ENCODE assay signal across 8 cellular contexts in genomic region chr4:15682790-15683495, GRCh38. TPM values are rescaled to one million over a fixed set of nuclear protein-coding genes. Genes with fewer than 3 reads are reported as not detected.
A peak's percentile ranks its signal among the peaks of the same experiment; 100 is the strongest.
DNase-seq lines count a peak whose midpoint lies in the region; ATAC-seq and TF ChIP-seq lines count a peak whose summit lies in the region.

No MANE protein-coding gene starts in this region.

- H3K36me3 Mint-ChIP-seq in endothelial cell (ENCODE audit: low read depth, unreplicated experiment) (peaks cover 12% of the 10 kb centered on the region), progenitor cell of endocrine pancreas (ENCODE audit: insufficient read depth) (peaks cover 16% of the 10 kb centered on the region)

- H4K20me1 ChIP-seq in OCI-LY1 (ENCODE audit: insufficient read depth, low read length), result no peaks in the 10 kb centered on the region

- no peaks in the 10 kb centered on the region for H3K9me3 Mint-ChIP-seq in endothelial cell (ENCODE audit: unreplicated experiment)
- no peaks in the 10 kb centered on the region for H3K9me3 Mint-ChIP-seq in progenitor cell of endocrine pancreas (ENCODE audit: low read depth)

- H3K4me3 ChIP-seq in GM08714 (ENCODE audit: low read length), result peak overlapping the region; percentile 94; the same call in 1 of the 2 replicates
- peak overlapping the region; percentile 99 for H3K4me3 ChIP-seq in OCI-LY1 (ENCODE audit: low read depth, low read length, poor library complexity, severe bottlenecking)

- H3K4me1 ChIP-seq in OCI-LY1 (ENCODE audit: insufficient read depth, low read length, severe bottlenecking), result peaks cover 32% of the 10 kb centered on the region

- peaks cover 36% of the 10 kb centered on the region for H3K79me2 ChIP-seq in OCI-LY1 (ENCODE audit: insufficient read depth, low read length)

- peak overlapping the region; percentile 80 for H3K4me2 ChIP-seq in OCI-LY1 (ENCODE audit: low read length)

- H3K4me1 Mint-ChIP-seq in endothelial cell (ENCODE audit: unreplicated experiment) (peaks cover 30% of the 10 kb centered on the region), progenitor cell of endocrine pancreas (ENCODE audit: low read depth) (peaks cover 21% of the 10 kb centered on the region)

- ATAC-seq in HG03025 (IDR thresholded peaks at IDR 0.05; ENCODE audit: low FRiP score, unreplicated experiment) (no peak), GM21528 (IDR thresholded peaks at IDR 0.05; ENCODE audit: low FRiP score, unreplicated experiment) (no peak)

- peak overlapping the region; percentile 99 for H3K4me3 Mint-ChIP-seq in endothelial cell (ENCODE audit: unreplicated experiment)
- H3K4me3 Mint-ChIP-seq in progenitor cell of endocrine pancreas (ENCODE audit: low read depth), result peak overlapping the region; percentile 94

- H3K9ac ChIP-seq in OCI-LY1 (ENCODE audit: low read length), result peak overlapping the region; percentile 99; the same call in 1 of the 2 replicates

- peak overlapping the region; percentile 100 for H3K27ac Mint-ChIP-seq in endothelial cell (ENCODE audit: unreplicated experiment)
- peak overlapping the region; percentile 100 for H3K27ac Mint-ChIP-seq in progenitor cell of endocrine pancreas

- H3K27me3 Mint-ChIP-seq in endothelial cell (ENCODE audit: unreplicated experiment) (peaks cover 8% of the 10 kb centered on the region), progenitor cell of endocrine pancreas (no peaks in the 10 kb centered on the region)

- peaks cover 19% of the 10 kb centered on the region for H3K36me3 ChIP-seq in OCI-LY1 (ENCODE audit: insufficient read depth, low read length)

- H3K9me3 ChIP-seq in OCI-LY1 (ENCODE audit: low read length), result no peaks in the 10 kb centered on the region

- no peaks in the 10 kb centered on the region for H3F3A ChIP-seq in OCI-LY1 (ENCODE audit: insufficient read depth, low read length)

- H2AFZ ChIP-seq in OCI-LY1 (ENCODE audit: low read length), result no peak overlapping the region

- no peak for TF ChIP-seq CTCF in OCI-LY1 (IDR thresholded peaks at IDR 0.05; ENCODE audit: low read length)
- TF ChIP-seq CTCF in endothelial cell (IDR thresholded peaks at IDR 0.05; ENCODE audit: unreplicated experiment), result no peak
- no peak for TF ChIP-seq CTCF in progenitor cell of endocrine pancreas (IDR thresholded peaks at IDR 0.05; ENCODE audit: unreplicated experiment)

- DNase-seq in endothelial cell (ENCODE audit: low spot score) (no peak), progenitor cell of endocrine pancreas (ENCODE audit: low spot score, unreplicated experiment) (no peak), hippocampal formation (lab: John Stamatoyannopoulos, UW) (no peak), LoVo (ENCODE audit: low spot score) (no peak)

- no peaks in the 10 kb centered on the region for H3K9me2 ChIP-seq in OCI-LY1 (ENCODE audit: low read depth, low read length)

- no peak overlapping the region for H3K27ac ChIP-seq in OCI-LY1 (ENCODE audit: low read depth, low read length, poor library complexity, severe bottlenecking)

- no peaks in the 10 kb centered on the region for H3K27me3 ChIP-seq in OCI-LY1 (ENCODE audit: insufficient read depth, low read length)

RNA-seq across cellular contexts. Expression of gene FAM200B, which starts 1.3 kb away (rescaled TPM):
- 22.8 TPM for total RNA-seq in endothelial cell (ENCODE audit: unreplicated experiment)
- total RNA-seq in progenitor cell of endocrine pancreas, result 29.0 and 31.4 TPM in 2 replicates

RNA-seq across cellular contexts. Expression of gene BST1, which starts 19.9 kb away (rescaled TPM):
- total RNA-seq in endothelial cell (ENCODE audit: unreplicated experiment), result 12.6 TPM
- 0.38 TPM in 1 of 2 replicates, not detected in the other for total RNA-seq in progenitor cell of endocrine pancreas

RNA-seq across cellular contexts. Expression of gene FBXL5, which starts 27.8 kb away (rescaled TPM):
- total RNA-seq in endothelial cell (ENCODE audit: unreplicated experiment) (60.6 TPM), progenitor cell of endocrine pancreas (66.9 and 72.1 TPM in 2 replicates)
